30 cellular contexts compared by ENCODE assay signal in genomic region chr12:30063435-30063945, GRCh38.
"Had no signal": no experiment of that assay in that cellular context is flagged by ENCODE, and none has a peak within 500 bp of the region (broad histone marks: within the 10 kb centered on the region; RNA-seq: fewer than 3 reads in every experiment).

No MANE protein-coding gene starts in this region.

- H3K27me3 ChIP-seq: brain microvascular endothelial cell had no signal

- H3K27ac Mint-ChIP-seq: activated CD4-positive, alpha-beta memory T cell treated with anti-CD3 and anti-CD28 coated beads, Interleukin-2, amount 10 ng/mL, durations not matched to agents 7 days and 5 days; activated CD8-positive, alpha-beta memory T cell treated with anti-CD3 and anti-CD28 coated beads, Interleukin-2, amount 10 ng/mL, durations not matched to agents 7 days and 5 days; activated naive CD4-positive, alpha-beta T cell treated with anti-CD3 and anti-CD28 coated beads, Interleukin-2, amount 10 ng/mL, durations not matched to agents 7 days and 5 days; activated naive CD8-positive, alpha-beta T cell treated with anti-CD3 and anti-CD28 coated beads for 36 hours had no signal

- H3K4me1 Mint-ChIP-seq: activated CD4-positive, alpha-beta memory T cell treated with anti-CD3 and anti-CD28 coated beads, Interleukin-2, amount 10 ng/mL, durations not matched to agents 7 days and 5 days; activated CD8-positive, alpha-beta memory T cell treated with anti-CD3 and anti-CD28 coated beads, Interleukin-2, amount 10 ng/mL, durations not matched to agents 7 days and 5 days; activated naive CD4-positive, alpha-beta T cell treated with anti-CD3 and anti-CD28 coated beads, Interleukin-2, amount 10 ng/mL, durations not matched to agents 7 days and 5 days; activated naive CD8-positive, alpha-beta T cell treated with anti-CD3 and anti-CD28 coated beads for 36 hours had no signal

- H3K36me3 ChIP-seq: brain microvascular endothelial cell, WERI-Rb-1 had no signal

- H3K9me3 Mint-ChIP-seq: activated CD4-positive, alpha-beta memory T cell treated with anti-CD3 and anti-CD28 coated beads, Interleukin-2, amount 10 ng/mL, durations not matched to agents 7 days and 5 days; activated naive CD4-positive, alpha-beta T cell treated with anti-CD3 and anti-CD28 coated beads, Interleukin-2, amount 10 ng/mL, durations not matched to agents 7 days and 5 days; activated naive CD8-positive, alpha-beta T cell treated with anti-CD3 and anti-CD28 coated beads for 36 hours had no signal

- H3K27me3 Mint-ChIP-seq: activated CD4-positive, alpha-beta memory T cell treated with anti-CD3 and anti-CD28 coated beads, Interleukin-2, amount 10 ng/mL, durations not matched to agents 7 days and 5 days; activated CD8-positive, alpha-beta memory T cell treated with anti-CD3 and anti-CD28 coated beads, Interleukin-2, amount 10 ng/mL, durations not matched to agents 7 days and 5 days; activated naive CD4-positive, alpha-beta T cell treated with anti-CD3 and anti-CD28 coated beads, Interleukin-2, amount 10 ng/mL, durations not matched to agents 7 days and 5 days; activated naive CD8-positive, alpha-beta T cell treated with anti-CD3 and anti-CD28 coated beads for 36 hours had no signal

- DNase-seq: activated CD4-positive, alpha-beta memory T cell treated with anti-CD3 and anti-CD28 coated beads, Interleukin-2, amount 10 ng/mL, durations not matched to agents 7 days and 5 days; activated CD4-positive, alpha-beta T cell treated with anti-CD3 and anti-CD28 coated beads for 1 hour; activated CD4-positive, alpha-beta T cell treated with anti-CD3 and anti-CD28 coated beads for 48 hours; activated CD4-positive, CD25-positive, alpha-beta regulatory T cell; activated CD8-positive, alpha-beta memory T cell treated with anti-CD3 and anti-CD28 coated beads for 24 hours; activated CD8-positive, alpha-beta memory T cell treated with anti-CD3 and anti-CD28 coated beads, Interleukin-2, amount 10 ng/mL, durations not matched to agents 7 days and 5 days; activated CD8-positive, alpha-beta memory T cell treated with anti-CD3 and anti-CD28 coated beads, Interleukin-2, amount 50 U/mL, for 48 hours; activated effector memory CD4-positive, alpha-beta T cell treated with Interleukin-2 at 50 U/mL for 16 hours; activated naive CD4-positive, alpha-beta T cell treated with anti-CD3 and anti-CD28 coated beads, Interleukin-2, amount 10 ng/mL, durations not matched to agents 7 days and 5 days; activated naive CD8-positive, alpha-beta T cell treated with anti-CD3 and anti-CD28 coated beads for 36 hours; activated T-cell treated with anti-CD3 and anti-CD28 coated beads, Interleukin-2, amount 50 U/mL, for 48 hours; amniotic stem cell; aorta; brain microvascular endothelial cell; central memory CD4-positive, alpha-beta T cell; NCI-H1092 treated with DMSO at 0.1 percent for 48 hours; NCI-H1417; NCI-H146; NCI-H187; NCI-H2029 treated with DMSO at 0.1 percent for 48 hours; NCI-H2107; NCI-H2171; NCI-H510A; NCI-H526; Right ventricle myocardium superior; SW 1271; T-helper 1 cell; T-helper 2 cell; T-helper 9 cell; WERI-Rb-1 had no signal

- H3K27ac ChIP-seq: brain microvascular endothelial cell, WERI-Rb-1 had no signal

- H3K36me3 Mint-ChIP-seq: activated CD8-positive, alpha-beta memory T cell treated with anti-CD3 and anti-CD28 coated beads, Interleukin-2, amount 10 ng/mL, durations not matched to agents 7 days and 5 days; activated naive CD4-positive, alpha-beta T cell treated with anti-CD3 and anti-CD28 coated beads, Interleukin-2, amount 10 ng/mL, durations not matched to agents 7 days and 5 days; activated naive CD8-positive, alpha-beta T cell treated with anti-CD3 and anti-CD28 coated beads for 36 hours had no signal

- ATAC-seq: activated CD8-positive, alpha-beta memory T cell treated with anti-CD3 and anti-CD28 coated beads, Interleukin-2, amount 10 ng/mL, durations not matched to agents 7 days and 5 days had no signal

- H3K4me3 Mint-ChIP-seq: activated CD4-positive, alpha-beta memory T cell treated with anti-CD3 and anti-CD28 coated beads, Interleukin-2, amount 10 ng/mL, durations not matched to agents 7 days and 5 days; activated CD8-positive, alpha-beta memory T cell treated with anti-CD3 and anti-CD28 coated beads, Interleukin-2, amount 10 ng/mL, durations not matched to agents 7 days and 5 days; activated naive CD4-positive, alpha-beta T cell treated with anti-CD3 and anti-CD28 coated beads, Interleukin-2, amount 10 ng/mL, durations not matched to agents 7 days and 5 days; activated naive CD8-positive, alpha-beta T cell treated with anti-CD3 and anti-CD28 coated beads for 36 hours had no signal
